20 cellular contexts compared by ENCODE assay signal in the genomic region with DNA sequence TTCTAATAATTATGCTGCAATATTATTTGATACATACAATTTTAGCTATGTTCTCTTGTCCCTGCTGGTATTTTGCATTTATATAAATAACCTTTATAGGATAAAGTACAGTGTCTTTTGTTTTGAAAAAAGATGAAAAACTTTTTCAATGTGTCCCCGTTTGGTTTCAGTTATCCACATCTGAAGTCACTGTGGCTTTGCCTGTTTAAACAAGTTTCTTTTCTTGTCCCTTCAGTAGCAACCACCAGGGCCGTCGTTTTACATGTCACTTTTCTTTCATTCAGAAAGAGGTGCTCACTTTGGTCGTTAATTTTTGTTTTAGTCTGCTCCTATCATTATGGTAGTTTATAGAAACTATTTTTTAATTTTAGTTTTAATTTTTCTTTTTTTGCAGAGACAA.
"Had no signal": no experiment of that assay in that cellular context is flagged by ENCODE, and none has a peak within 500 bp of the region (broad histone marks: within the 10 kb centered on the region; RNA-seq: fewer than 3 reads in every experiment).

No MANE protein-coding gene starts in this region.

- DNase-seq: activated CD4-positive, alpha-beta T cell treated with anti-CD3 and anti-CD28 coated beads, Interleukin-2, amount 50 U/mL, for 4 hours; activated gamma-delta T cell; activated naive CD8-positive, alpha-beta T cell treated with anti-CD3 and anti-CD28 coated beads for 36 hours; activated T-cell treated with anti-CD3 and anti-CD28 coated beads for 4 hours; amygdala; cerebellar nuclear complex; heart right ventricle; lower lobe of right lung; mesendoderm; mucosa of descending colon; retina; stimulated activated CD4-positive, alpha-beta T cell treated with anti-CD3 and anti-CD28 coated beads, Interleukin-2, amount 100 ng/mL, for 48 hours; stimulated activated CD8-positive, alpha-beta memory T cell treated with anti-CD3 and anti-CD28 coated beads, Interleukin-4, amount 100 ng/mL, for 48 hours; stimulated activated naive B cell treated with anti-CD40 and anti-IgM and Interleukin-4, amounts not matched to agents 10 μg/mL and 1 μg/mL and 100 μg/mL, for 72 hours; transverse colon had no signal

- H3K9me3 ChIP-seq: lower lobe of right lung had no signal

- H3K4me3 ChIP-seq: coronary artery, heart right ventricle, lower lobe of right lung, mucosa of descending colon, transverse colon had no signal

- H3K27ac ChIP-seq: coronary artery, heart right ventricle, lower lobe of right lung, transverse colon, VCaP had no signal

- H3K27me3 ChIP-seq: heart right ventricle, transverse colon had no signal

- H3K27me3 Mint-ChIP-seq: activated naive CD8-positive, alpha-beta T cell treated with anti-CD3 and anti-CD28 coated beads for 36 hours; progenitor cell of endocrine pancreas; stimulated activated naive B cell treated with anti-CD40 and anti-IgM and Interleukin-4, amounts not matched to agents 10 μg/mL and 1 μg/mL and 100 μg/mL, for 72 hours had no signal

- H3K36me3 ChIP-seq: heart right ventricle, lower lobe of right lung, transverse colon had no signal

- H3K27ac Mint-ChIP-seq: activated naive CD8-positive, alpha-beta T cell treated with anti-CD3 and anti-CD28 coated beads for 36 hours; progenitor cell of endocrine pancreas; stimulated activated naive B cell treated with anti-CD40 and anti-IgM and Interleukin-4, amounts not matched to agents 10 μg/mL and 1 μg/mL and 100 μg/mL, for 72 hours; T-helper 2 cell treated with Interferon-gamma antibody and Interleukin-4, amounts not matched to agents 5 μg/mL and 100 μg/mL, for 36 hours had no signal

- ATAC-seq: activated CD4-positive, CD25-positive, alpha-beta regulatory T cell treated with anti-CD3 and anti-CD28 coated beads, Interleukin-2, amount 50 U/mL, for 24 hours; heart right ventricle; lower lobe of right lung; mucosa of descending colon; stimulated activated naive B cell treated with anti-CD40 and anti-IgM and Interleukin-4, amounts not matched to agents 10 μg/mL and 1 μg/mL and 100 μg/mL, for 72 hours had no signal

- H3K4me3 Mint-ChIP-seq: activated naive CD8-positive, alpha-beta T cell treated with anti-CD3 and anti-CD28 coated beads for 36 hours; stimulated activated naive B cell treated with anti-CD40 and anti-IgM and Interleukin-4, amounts not matched to agents 10 μg/mL and 1 μg/mL and 100 μg/mL, for 72 hours; T-helper 2 cell treated with Interferon-gamma antibody and Interleukin-4, amounts not matched to agents 5 μg/mL and 100 μg/mL, for 36 hours had no signal

- H3K4me1 ChIP-seq: lower lobe of right lung had no signal
